8 cellular contexts compared by ENCODE assay signal in the genomic region with DNA sequence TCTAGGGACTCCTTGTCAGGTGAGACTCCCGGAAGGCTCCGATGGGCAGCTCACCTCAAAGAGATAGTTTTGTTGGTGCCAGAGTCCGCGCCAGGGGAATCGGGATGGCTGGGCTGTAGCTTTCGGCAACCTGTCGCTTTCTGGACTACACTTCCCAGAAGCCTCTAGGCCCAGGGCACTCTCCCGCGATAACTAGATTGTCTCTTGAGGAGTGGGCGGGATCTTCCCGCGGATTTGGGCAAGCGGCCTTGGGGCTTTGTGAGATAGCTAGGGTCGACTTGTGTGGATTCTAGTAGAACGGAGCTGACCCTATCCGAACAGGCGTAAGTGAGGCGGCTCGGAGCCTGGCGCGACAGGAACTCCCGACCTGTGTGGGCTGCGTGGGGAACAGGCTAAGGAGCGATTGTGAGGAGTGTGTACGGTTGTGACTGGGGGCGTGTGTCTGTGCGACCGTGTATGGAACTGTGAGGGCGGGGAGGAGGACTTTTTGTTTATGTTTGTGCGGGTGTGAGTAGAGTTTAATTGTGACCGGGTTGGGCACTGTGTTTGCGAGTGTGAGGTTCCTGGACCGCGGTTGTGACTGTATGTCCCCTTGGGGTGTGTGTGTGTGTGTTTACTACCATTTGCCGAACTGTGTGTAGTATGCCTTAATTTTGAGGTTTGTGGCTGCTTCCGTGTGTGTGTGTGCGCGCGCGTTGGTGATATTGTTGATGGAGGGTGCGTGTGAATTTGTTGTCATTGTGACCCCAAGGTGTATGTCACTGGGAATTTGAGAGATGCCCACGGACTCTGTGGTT. TPM values are rescaled to one million over a fixed set of nuclear protein-coding genes. Genes with fewer than 3 reads are reported as not detected.
DNase-seq lines count a peak whose midpoint lies in the region; ATAC-seq, FAIRE-seq and TF ChIP-seq lines count a peak whose summit lies in the region.

ZNF345 (plus strand) TSS at position 231 of the 797 bp plus-strand sequence. CDS start 25,955 bp downstream, outside the sequence.

- no peaks in the 10 kb centered on the region for H3K4me1 ChIP-seq in iPS DF 6.9 (ENCODE audit: control insufficient read depth, insufficient read depth, low read length)

- peak within 1 kb of the TSS; percentile 63 for H3K27ac ChIP-seq in brain microvascular endothelial cell
- no peak within 1 kb of the TSS for H3K27ac ChIP-seq in iPS DF 6.9 (ENCODE audit: low read length)

- H3K36me3 ChIP-seq in brain microvascular endothelial cell (replicated peaks) (peaks cover 4% of the 10 kb centered on the region), iPS DF 6.9 (ENCODE audit: control insufficient read depth, insufficient read depth, low read length) (no peaks in the 10 kb centered on the region)

- FAIRE-seq in TTC549 (lab: Jason Lieb, UNC), result peak; percentile 13

- H3K27me3 ChIP-seq in brain microvascular endothelial cell (replicated peaks), result no peaks in the 10 kb centered on the region
- no peaks in the 10 kb centered on the region for H3K27me3 ChIP-seq in iPS DF 6.9 (ENCODE audit: control insufficient read depth, insufficient read depth, low read length)

- no peaks in the 10 kb centered on the region for H3K9me3 ChIP-seq in iPS DF 6.9 (ENCODE audit: control insufficient read depth, insufficient read depth, low read length)

- H3K4me3 ChIP-seq in brain microvascular endothelial cell (ENCODE audit: low read depth, low read length), result peak within 1 kb of the TSS; percentile 99
- H3K4me3 ChIP-seq in iPS DF 6.9 (ENCODE audit: low read length), result peak within 1 kb of the TSS; percentile 93

- no peak for TF ChIP-seq CTCF in brain microvascular endothelial cell (IDR thresholded peaks at IDR 0.05; ENCODE audit: low read depth, low read length, missing control alignments)

- in situ Hi-C loops in brain microvascular endothelial cell (cut with HindIII; ENCODE audit: low pct_ligation_motif_present, low sequenced_read_pairs), result no loop called here

- no CpG with 5 or more reads among the region's 42 CpGs for WGBS in iPS DF 6.9 (ENCODE audit: insufficient coverage, insufficient read length)

- ATAC-seq in GM18508 (IDR thresholded peaks at IDR 0.05; ENCODE audit: insufficient read depth, unreplicated experiment), result peak; percentile 47
- peak; percentile 76 for ATAC-seq in HG02973 (IDR thresholded peaks at IDR 0.05; ENCODE audit: unreplicated experiment)
- peak; percentile 98 for ATAC-seq in sciatic nerve

- intact Hi-C loops in sciatic nerve (cut with DNase I), result no loop called here

- DNase-seq in NCI-H2081 treated with DMSO at 0.1 percent for 48 hours (lab: John Stamatoyannopoulos, UW) (peak; percentile 35), brain microvascular endothelial cell (peak; percentile 93), iPS DF 6.9 (ENCODE audit: low read depth, low spot score) (peak; percentile 91), sciatic nerve (ENCODE audit: low spot score) (peak; percentile 93), DMS153 treated with DMSO at 0.1 percent for 48 hours (lab: John Stamatoyannopoulos, UW; ENCODE audit: unreplicated experiment) (no peak)

RNA-seq across cellular contexts. Expression of gene ZNF345, which starts in this region (rescaled TPM):
- 9.7 TPM for total RNA-seq in sciatic nerve

Comparison
In these comparisons a context has a peak if more than half of its experiments do, and no peak if none do; other contexts are left out.
1. ATAC-seq: peak in every context shown above with its lines; median percentile 98 in sciatic nerve; 76 in HG02973; 47 in GM18508.